ENCODE assay signal across 1 cellular context in genomic region chr2:12715258-12715865, GRCh38.
TF ChIP-seq lines count a peak whose summit lies in the region.

No MANE protein-coding gene starts in this region.

TF ChIP-seq in endothelial cell of umbilical vein, 7 proteins besides CTCF, POLR2A, EP300 and RAD21 (continued from another document):
- no peak for TF ChIP-seq POLR2AphosphoS5 (IDR thresholded peaks at IDR 0.05; ENCODE audit: insufficient read depth, low read depth, low read length)
- no peak for TF ChIP-seq JUN (IDR thresholded peaks at IDR 0.05; ENCODE audit: borderline replicate concordance, insufficient read depth, insufficient read length, low read depth)
- TF ChIP-seq MAX (IDR thresholded peaks at IDR 0.05; ENCODE audit: insufficient read depth, insufficient read length) = no peak
